In genomic region chr11:102345923-102346322, GRCh38 we compare ENCODE assay signal across 8 cellular contexts. TPM values are rescaled to one million over a fixed set of nuclear protein-coding genes. Genes with fewer than 3 reads are reported as not detected.
A peak's percentile ranks its signal among the peaks of the same experiment; 100 is the strongest.
DNase-seq lines count a peak whose midpoint lies in the region; ATAC-seq and TF ChIP-seq lines count a peak whose summit lies in the region.

No MANE protein-coding gene starts in this region.

- peaks cover 5% of the 10 kb centered on the region for H3K36me3 Mint-ChIP-seq in CD4-positive, CD25-positive, alpha-beta regulatory T cell
- H3K36me3 Mint-ChIP-seq in activated naive CD4-positive, alpha-beta T cell treated with anti-CD3 and anti-CD28 coated beads, Interleukin-2, amount 50 U/mL, for 72 hours: peaks cover 13 to 29% of the 10 kb centered on the region in 2 donors
- H3K36me3 Mint-ChIP-seq in immature natural killer cell: peaks cover 0 to 7% (median 0%) of the 10 kb centered on the region in 3 donors

- peak overlapping the region; percentile 98 for H3K27ac ChIP-seq in CD4-positive, CD25-positive, alpha-beta regulatory T cell (ENCODE audit: insufficient read depth, low read length, poor library complexity, severe bottlenecking)
- H3K27ac ChIP-seq in stomach: peak overlapping the region in 4 of 5 donors; percentile 93 to 99 (median 98)

- no peaks in the 10 kb centered on the region for H3K27me3 Mint-ChIP-seq in CD4-positive, CD25-positive, alpha-beta regulatory T cell
- peaks cover 8 to 24% (median 15%) of the 10 kb centered on the region in 3 donors for H3K27me3 Mint-ChIP-seq in immature natural killer cell (ENCODE audit: low read depth in 3 of 3)

- no peaks in the 10 kb centered on the region for H3K9me3 Mint-ChIP-seq in CD4-positive, CD25-positive, alpha-beta regulatory T cell
- no peaks in the 10 kb centered on the region for H3K9me3 Mint-ChIP-seq in activated naive CD4-positive, alpha-beta T cell treated with anti-CD3 and anti-CD28 coated beads, Interleukin-2, amount 50 U/mL, for 72 hours
- no peaks in the 10 kb centered on the region for H3K9me3 Mint-ChIP-seq in immature natural killer cell

- DNase-seq in CD4-positive, CD25-positive, alpha-beta regulatory T cell: peak in 1 of 3 donors; percentile 15
- DNase-seq in HS-5 (ENCODE audit: low read depth): peak; percentile 88
- DNase-seq in activated naive CD4-positive, alpha-beta T cell treated with anti-CD3 and anti-CD28 coated beads, Interleukin-2, amount 50 U/mL, for 72 hours (ENCODE audit: low spot score in 2 of 2): peak in 1 of 2 donors; percentile 14
- DNase-seq in immature natural killer cell: no peak
- no peak for DNase-seq in stomach
- DNase-seq in NCI-H1436 (lab: John Stamatoyannopoulos, UW): no peak
- no peak for DNase-seq in NOMO-1 (lab: John Stamatoyannopoulos, UW; ENCODE audit: unreplicated experiment in 2 of 2)

- 22 to 32% (median 28%) methylated on average over 8 of the region's 8 CpGs for WGBS in stomach, 5 donors

- intact Hi-C loops in stomach (cut with DNase I; ENCODE audit: low total_unique reads): loop anchor here (10.0 kb wide), 1 partner anchor 149 kb away; no protein-coding TSS in a partner anchor

- H3K36me3 ChIP-seq in CD4-positive, CD25-positive, alpha-beta regulatory T cell (ENCODE audit: control insufficient read depth, insufficient read depth, low read length): peaks cover 11% of the 10 kb centered on the region
- H3K36me3 ChIP-seq in stomach: peaks cover 0 to 13% (median 6%) of the 10 kb centered on the region in 4 donors

- no peak for ATAC-seq in CD4-positive, CD25-positive, alpha-beta regulatory T cell (ENCODE audit: low read depth in 2 of 2)
- peak; percentile 19 to 32 for ATAC-seq in activated naive CD4-positive, alpha-beta T cell treated with anti-CD3 and anti-CD28 coated beads, Interleukin-2, amount 50 U/mL, for 72 hours
- no peak for ATAC-seq in HG03432 (IDR thresholded peaks at IDR 0.05; ENCODE audit: unreplicated experiment)

- H3K4me3 Mint-ChIP-seq in CD4-positive, CD25-positive, alpha-beta regulatory T cell: peak overlapping the region; percentile 98 to 99 (median 98)
- peak overlapping the region; percentile 95 to 100 (median 99) for H3K4me3 Mint-ChIP-seq in immature natural killer cell

- H3K4me1 Mint-ChIP-seq in CD4-positive, CD25-positive, alpha-beta regulatory T cell: peaks cover 26 to 51% (median 40%) of the 10 kb centered on the region in 4 donors
- peaks cover 36 to 52% of the 10 kb centered on the region in 2 donors for H3K4me1 Mint-ChIP-seq in immature natural killer cell

- TF ChIP-seq CTCF in stomach (IDR thresholded peaks at IDR 0.05): no peak

- H3K27ac Mint-ChIP-seq in CD4-positive, CD25-positive, alpha-beta regulatory T cell: peak overlapping the region; percentile 98 to 100 (median 100)
- H3K27ac Mint-ChIP-seq in activated naive CD4-positive, alpha-beta T cell treated with anti-CD3 and anti-CD28 coated beads, Interleukin-2, amount 50 U/mL, for 72 hours: peak overlapping the region; percentile 96 to 99
- H3K27ac Mint-ChIP-seq in immature natural killer cell: peak overlapping the region; percentile 96 to 100 (median 100)

- TF ChIP-seq EP300 in stomach (IDR thresholded peaks at IDR 0.05): no peak

- no peak for TF ChIP-seq POLR2A in stomach (IDR thresholded peaks at IDR 0.05)

- H3K4me3 ChIP-seq in CD4-positive, CD25-positive, alpha-beta regulatory T cell (ENCODE audit: low read depth, low read length): peak overlapping the region; percentile 95
- H3K4me3 ChIP-seq in stomach: peak overlapping the region; percentile 59 to 68 (median 63)

- no peaks in the 10 kb centered on the region for H3K27me3 ChIP-seq in CD4-positive, CD25-positive, alpha-beta regulatory T cell (ENCODE audit: control insufficient read depth, insufficient read depth, low read length)
- no peaks in the 10 kb centered on the region for H3K27me3 ChIP-seq in stomach

- H3K9me3 ChIP-seq in CD4-positive, CD25-positive, alpha-beta regulatory T cell (ENCODE audit: control insufficient read depth in 2 of 2, low read length in 2 of 2): no peaks in the 10 kb centered on the region
- no peaks in the 10 kb centered on the region for H3K9me3 ChIP-seq in stomach

- H3K4me1 ChIP-seq in CD4-positive, CD25-positive, alpha-beta regulatory T cell (ENCODE audit: control insufficient read depth, insufficient read depth, low read length, poor library complexity, severe bottlenecking): peaks cover 35% of the 10 kb centered on the region
- H3K4me1 ChIP-seq in stomach: peaks cover 10 to 46% (median 26%) of the 10 kb centered on the region in 4 donors

RNA-seq across cellular contexts. Expression of gene BIRC2, which starts 1.1 kb away (rescaled TPM):
- total RNA-seq in CD4-positive, CD25-positive, alpha-beta regulatory T cell: 105 TPM
- polyA plus RNA-seq in CD4-positive, CD25-positive, alpha-beta regulatory T cell: 10 to 100 TPM; 33.0 to 48.3 (median 44.9) TPM
- 10 to 100 TPM; 40.7 to 67.6 TPM for total RNA-seq in activated naive CD4-positive, alpha-beta T cell treated with anti-CD3 and anti-CD28 coated beads, Interleukin-2, amount 50 U/mL, for 72 hours
- polyA plus RNA-seq in immature natural killer cell: 10 to 100 TPM; 30.8 to 44.5 (median 35.4) TPM
- 100 to 1,000 TPM in 2 of 5 donors, 10 to 100 TPM in 3; 33.6 to 301 (median 55.4) TPM for total RNA-seq in stomach
- polyA plus RNA-seq in stomach: 10 to 100 TPM; 17.3 to 24.6 (median 20.0) TPM

RNA-seq across cellular contexts. Expression of gene BIRC3, which starts 28.6 kb away (rescaled TPM):
- 239 TPM for total RNA-seq in CD4-positive, CD25-positive, alpha-beta regulatory T cell
- polyA plus RNA-seq in CD4-positive, CD25-positive, alpha-beta regulatory T cell: 100 to 1,000 TPM; 107 to 151 (median 118) TPM
- total RNA-seq in activated naive CD4-positive, alpha-beta T cell treated with anti-CD3 and anti-CD28 coated beads, Interleukin-2, amount 50 U/mL, for 72 hours: 100 to 1,000 TPM; 131 to 355 TPM
- polyA plus RNA-seq in immature natural killer cell (1 to 10 TPM; 5.0 to 7.1 (median 5.5) TPM), stomach (10 to 100 TPM; 43.3 to 78.1 (median 46.4) TPM)
- total RNA-seq in stomach: 100 to 1,000 TPM in 1 of 5 donors, 10 to 100 TPM in 3, under 1 TPM in 1; 0.58 to 137 (median 33.4) TPM

Comparison
In these comparisons a context has a peak if more than half of its experiments do, and no peak if none do; other contexts are left out.
1. ATAC-seq: peak in activated naive CD4-positive, alpha-beta T cell treated with anti-CD3 and anti-CD28 coated beads, Interleukin-2, amount 50 U/mL, for 72 hours (2 of 2); none in CD4-positive, CD25-positive, alpha-beta regulatory T cell (0 of 2) and HG03432 (single experiment).
2. Peak in every context shown above with its lines, with median percentiles within 50 percentile points of each other: H3K27ac Mint-ChIP-seq.